Comparison of ENCODE assay signal across 2 cellular contexts in genomic region chr15:69838951-69839350, GRCh38.
TF ChIP-seq lines count a peak whose summit lies in the region.

No MANE protein-coding gene starts in this region.

TF ChIP-seq in GM23338, 12 proteins besides CTCF, POLR2A, EP300 and RAD21 (continued from another document):
- TF ChIP-seq REST (IDR thresholded peaks at IDR 0.05; ENCODE audit: unreplicated experiment): no peak
- no peak for TF ChIP-seq ZNF462 (CRISPR knock-in tag; IDR thresholded peaks at IDR 0.05)
- no peak for TF ChIP-seq CREB1 (CRISPR knock-in tag; IDR thresholded peaks at IDR 0.05; ENCODE audit: low read depth)
- no peak for TF ChIP-seq EZH2 (IDR thresholded peaks at IDR 0.05; ENCODE audit: low read depth, unreplicated experiment)
- TF ChIP-seq NANOG (IDR thresholded peaks at IDR 0.05; ENCODE audit: borderline replicate concordance): no peak
- no peak for TF ChIP-seq POLR2AphosphoS5 (IDR thresholded peaks at IDR 0.05; ENCODE audit: low read depth)

TF ChIP-seq in SK-N-SH, 30 proteins besides CTCF, POLR2A, EP300 and RAD21 (continued from another document):
- TF ChIP-seq REST (IDR thresholded peaks at IDR 0.05; ENCODE audit: low read depth, low read length): no peak
- TF ChIP-seq SMC3 (IDR thresholded peaks at IDR 0.05; ENCODE audit: low read depth, low read length): no peak
- no peak for TF ChIP-seq NRF1 (IDR thresholded peaks at IDR 0.05; ENCODE audit: low read depth, low read length)
- TF ChIP-seq RFX5 (IDR thresholded peaks at IDR 0.05; ENCODE audit: low read length): no peak
